8 cellular contexts compared by ENCODE assay signal in the genomic region with DNA sequence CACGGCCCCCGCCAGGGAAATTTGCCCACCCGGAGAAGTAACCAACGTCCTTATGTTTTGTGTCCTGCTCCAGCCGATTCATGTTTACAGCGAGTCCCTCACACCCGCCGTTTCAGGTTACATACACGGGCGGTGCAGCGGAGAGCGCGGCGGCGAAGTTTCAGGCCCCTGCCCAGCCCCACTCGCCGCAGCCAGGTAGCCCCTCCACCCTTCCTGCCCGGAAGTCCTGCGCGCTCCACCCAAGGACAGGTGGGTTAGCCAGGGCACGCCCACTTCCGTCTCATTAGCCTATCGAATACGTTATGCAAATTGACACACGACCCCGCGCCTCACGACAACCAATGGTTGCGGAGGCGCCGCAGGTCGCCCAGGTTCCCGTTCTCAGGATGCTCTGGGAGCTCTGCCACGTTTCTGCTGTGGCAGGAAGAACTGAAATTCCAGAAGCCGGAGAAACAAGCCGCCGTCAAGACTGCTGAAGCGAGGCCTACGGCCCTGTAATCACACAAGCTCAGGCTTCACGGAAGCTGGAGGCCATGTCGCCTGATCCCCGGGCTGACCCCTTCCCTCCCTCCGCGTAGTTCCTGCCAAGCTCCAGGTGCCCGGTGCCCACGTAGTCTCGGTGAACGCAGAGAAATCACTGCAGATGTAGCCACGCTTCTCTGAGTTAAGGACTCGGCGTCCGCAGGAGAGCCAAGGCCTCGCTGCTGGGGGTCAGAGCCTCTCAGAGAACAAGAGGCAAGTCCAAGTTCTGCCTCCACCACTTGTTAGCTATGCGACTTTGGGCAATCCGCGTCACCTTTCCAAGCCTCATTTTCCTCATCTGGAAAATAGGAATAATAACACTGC. TPM values are rescaled to one million over a fixed set of nuclear protein-coding genes. Genes with fewer than 3 reads are reported as not detected.
DNase-seq lines count a peak whose midpoint lies in the region; FAIRE-seq and TF ChIP-seq lines count a peak whose summit lies in the region.

No MANE protein-coding gene starts in this region.

- H2AK5ac ChIP-seq in H1 (ENCODE audit: low read depth, low read length), result peak overlapping the region; percentile 89

- peak overlapping the region; percentile 96 for H3K27ac ChIP-seq in H1 (ENCODE audit: low read depth, low read length)

- H3K4me3 ChIP-seq in H1 (ENCODE audit: extremely low read depth in 1 of 4, insufficient read depth in 2 of 4, low read depth in 3 of 4, low read length in 4 of 4), result peak overlapping the region; percentile 41 to 63 (median 53)

- POLR2A ChIA-PET in H1 (lab: Charles Lee; ENCODE audit: partially characterized antibody), result interaction anchor here (0.7 to 4.4 kb wide), 33 partner anchors 12 to 132 kb away, joined by 3 to 33 read pairs (median 5); partner anchors contain the start of genes EIF3D and TXN2

- H3K36me3 ChIP-seq in H1 (ENCODE audit: control insufficient read depth in 2 of 4, insufficient read depth in 4 of 4, low read length in 3 of 4), result no peaks in the 10 kb centered on the region

- CTCF ChIA-PET in H1 (lab: Charles Lee; ENCODE audit: partially characterized antibody), result interaction anchor here (0.9 to 1.6 kb wide), 7 partner anchors 11 to 97 kb away, joined by 3 to 6 read pairs (median 3); no protein-coding TSS in a partner anchor

- H3K4ac ChIP-seq in H1 (replicated peaks; ENCODE audit: insufficient read length, low read depth, low read length), result peak overlapping the region; percentile 80

- no peak for TF ChIP-seq CTCF in H1 (IDR thresholded peaks at IDR 0.05; ENCODE audit: control extremely low read depth in 1 of 3, insufficient read depth in 1 of 3, low read depth in 1 of 3, low read length in 3 of 3)

- H2AFZ ChIP-seq in H1 (ENCODE audit: low read length), result no peak overlapping the region

- peak overlapping the region; percentile 55; the same call in 1 of the 2 replicates for H2BK15ac ChIP-seq in H1 (ENCODE audit: low read length)

- H3K9me3 ChIP-seq in H1 (ENCODE audit: insufficient read depth in 2 of 2, low read depth in 1 of 2, low read length in 1 of 2), result no peaks in the 10 kb centered on the region

- peak overlapping the region; percentile 98 for H4K8ac ChIP-seq in H1 (ENCODE audit: extremely low read depth, insufficient read depth, low read length)

- no peaks in the 10 kb centered on the region for H3K79me2 ChIP-seq in H1 (ENCODE audit: control insufficient read depth in 1 of 2, insufficient read depth in 2 of 2, low read length in 2 of 2)

- H3K23me2 ChIP-seq in H1 (ENCODE audit: low read depth, low read length), result peaks cover 3% of the 10 kb centered on the region; the same call in 1 of the 2 replicates

- peak overlapping the region; percentile 91 for H3K56ac ChIP-seq in H1 (replicated peaks; ENCODE audit: insufficient read length, low read depth, low read length)

- 0 out of 4 replicates have a peak, but pooled peaks of 1 of the 2 experiments have one; percentile 0 for TF ChIP-seq RAD21 in H1 (IDR thresholded peaks at IDR 0.05 in 1 of 2, conservative IDR thresholded peaks at IDR 0.05 in 1 of 2; ENCODE audit: low read depth in 2 of 2, low read length in 2 of 2)

- peak overlapping the region; percentile 95 for H4K91ac ChIP-seq in H1 (replicated peaks; ENCODE audit: insufficient read length, low read length)

- H3K9ac ChIP-seq in H1 (replicated peaks in 1 of 4; ENCODE audit: extremely low read depth in 1 of 4, low read depth in 3 of 4, low read length in 3 of 4), result peak overlapping the region; percentile 59 to 91 (median 90)

- H2BK20ac ChIP-seq in H1 (ENCODE audit: low read length), result no peak overlapping the region

- H4K20me1 ChIP-seq in H1 (replicated peaks in 1 of 2; ENCODE audit: control insufficient read depth in 1 of 2, insufficient read depth in 2 of 2, low read length in 2 of 2), result no peaks in the 10 kb centered on the region

- H2BK120ac ChIP-seq in H1 (replicated peaks; ENCODE audit: low read depth, low read length), result peak overlapping the region; percentile 41

- H3K4me1 ChIP-seq in H1 (replicated peaks in 1 of 4; ENCODE audit: control insufficient read depth in 3 of 4, insufficient read depth in 4 of 4, low read length in 3 of 4), result peaks cover 0 to 9% (median 7%) of the 10 kb centered on the region in 4 experiments; a peak in 5 of 7 replicates

- peak overlapping the region; percentile 96 for H2BK5ac ChIP-seq in H1 (ENCODE audit: low read depth, low read length)

- peak overlapping the region; percentile 86; the same call in 1 of the 2 replicates for H2BK12ac ChIP-seq in H1 (ENCODE audit: low read depth, low read length)

- peak; percentile 63 for FAIRE-seq in H1 (lab: Jason Lieb, UNC)

- no peak overlapping the region for H3K14ac ChIP-seq in H1 (ENCODE audit: insufficient read length)

- H3K27me3 ChIP-seq in H1 (replicated peaks in 1 of 4; ENCODE audit: control insufficient read depth in 3 of 4, extremely low read depth in 1 of 4, insufficient read depth in 3 of 4, low read length in 3 of 4), result no peaks in the 10 kb centered on the region

- DNase-seq in ELF-1 (ENCODE audit: low read depth, low spot score), result peak; percentile 99
- DNase-seq in NCI-H2029 (lab: John Stamatoyannopoulos, UW), result peak; percentile 99
- DNase-seq in activated CD8-positive, alpha-beta memory T cell treated with anti-CD3 and anti-CD28 coated beads for 24 hours, result peak; percentile 79
- peak; percentile 90 to 96 for DNase-seq in H1 (ENCODE audit: low read depth in 1 of 2, low spot score in 2 of 2)
- DNase-seq in middle frontal gyrus (ENCODE audit: extremely low spot score, low spot score), result peak; percentile 35
- peak; percentile 36 for DNase-seq in stimulated activated CD8-positive, alpha-beta memory T cell treated with anti-CD3 and anti-CD28 coated beads, Interleukin-4, amount 100 ng/mL, for 24 hours (ENCODE audit: low read depth)
- DNase-seq in dedifferentiated amniotic fluid mesenchymal stem cell (ENCODE audit: extremely low spot score), result no peak
- DNase-seq in NCI-H1694 treated with DMSO at 0.1 percent for 48 hours (lab: John Stamatoyannopoulos, UW), result no peak

- TF ChIP-seq POLR2A in H1 (IDR thresholded peaks at IDR 0.05; ENCODE audit: control extremely low read depth in 1 of 2, low read depth in 2 of 2, low read length in 2 of 2), result peak; percentile 91 to 96

- peak overlapping the region; percentile 80 to 82 for H3K4me2 ChIP-seq in H1 (ENCODE audit: insufficient read depth in 1 of 2, low read depth in 2 of 2, low read length in 2 of 2)

- TF ChIP-seq EP300 in H1 (IDR thresholded peaks at IDR 0.05; ENCODE audit: borderline replicate concordance in 1 of 2, low read depth in 2 of 2, low read length in 2 of 2), result no peak; a peak in 1 of 3 replicates

- peak overlapping the region; percentile 97 for H4K5ac ChIP-seq in H1 (ENCODE audit: insufficient read length, low read depth, low read length)

- WGBS in H1 (ENCODE audit: extremely low coverage in 1 of 2, insufficient coverage in 1 of 2, insufficient read length in 1 of 2, insufficient replicate concordance in 2 of 2, low coverage in 1 of 2, low lambda C conversion rate in 2 of 2, missing lambda C conversion rate in 1 of 2), 2 experiments, result 4% methylated on average over 56 of the region's 56 CpGs; no CpG with 5 or more reads in 1 of the 2 experiments

- no peaks in the 10 kb centered on the region for H3K79me1 ChIP-seq in H1 (ENCODE audit: low read depth, low read length)

- no peak overlapping the region for H3K23ac ChIP-seq in H1 (ENCODE audit: insufficient read length)

- peak overlapping the region; percentile 97 for H3K18ac ChIP-seq in H1 (ENCODE audit: extremely low read depth, low read length)

TF ChIP-seq in H1, 55 proteins besides CTCF, POLR2A, EP300 and RAD21 (continues in another document):
- no peak for TF ChIP-seq HDAC2 (IDR thresholded peaks at IDR 0.05; ENCODE audit: borderline replicate concordance in 1 of 2, low read depth in 2 of 2, low read length in 2 of 2)
- TF ChIP-seq POU5F1 (IDR thresholded peaks at IDR 0.05; ENCODE audit: low read depth, low read length), result no peak
- peak; percentile 76; the same call in 1 of the 2 replicates for TF ChIP-seq GABPA (IDR thresholded peaks at IDR 0.05; ENCODE audit: borderline replicate concordance, insufficient read depth, low read length)

RNA-seq across cellular contexts. Expression of gene MYH9, which starts 22.4 kb away (rescaled TPM):
- 295 and 322 TPM in 2 replicates for total RNA-seq in H1 (2021; fragmentation: NEBNext Ultra II Directional; extraction: Animal tissue kit (Norgen Biotek cat#: 25700))
- polyA plus RNA-seq in H1 (2011; rRNA removed), result 24.9 and 37.2 TPM in 2 replicates
- 53.6 TPM for polyA plus RNA-seq in H1 (2011; cell fraction: cytosol; rRNA removed)
- polyA plus RNA-seq in H1 (2011; cell fraction: nucleus; rRNA removed), result 110 TPM
- polyA plus RNA-seq in H1 (2012, experiment 1 of 2), result 140 to 212 TPM (median 199 TPM) in 4 replicates
- polyA plus RNA-seq in H1 (2012, experiment 2 of 2), result 59.9 TPM
- 89.1 TPM for polyA plus RNA-seq in H1 (2013, experiment 1 of 2)
- 76.1 TPM for polyA plus RNA-seq in H1 (2013, experiment 2 of 2)
- 273 and 366 TPM in 2 replicates for polyA minus RNA-seq in H1 (2011; rRNA and poly(A)+ RNA removed)
- polyA minus RNA-seq in H1 (2011; cell fraction: cytosol; rRNA and poly(A)+ RNA removed), result 92.9 TPM
- polyA minus RNA-seq in H1 (2011; cell fraction: nucleus; rRNA and poly(A)+ RNA removed), result 95.2 TPM

Comparison
In these comparisons a context has a peak if more than half of its experiments do, and no peak if none do; other contexts are left out.
1. DNase-seq: peak in ELF-1 (single experiment), NCI-H2029 (single experiment), activated CD8-positive, alpha-beta memory T cell treated with anti-CD3 and anti-CD28 coated beads for 24 hours (single experiment), H1 (2 of 2), middle frontal gyrus (single experiment) and stimulated activated CD8-positive, alpha-beta memory T cell treated with anti-CD3 and anti-CD28 coated beads, Interleukin-4, amount 100 ng/mL, for 24 hours (single experiment); none in dedifferentiated amniotic fluid mesenchymal stem cell (single experiment) and NCI-H1694 treated with DMSO at 0.1 percent for 48 hours (single experiment).